Comparison of ENCODE assay signal across 2 cellular contexts in genomic region chr17:16552637-16553045, GRCh38.
TF ChIP-seq lines count a peak whose summit lies in the region.

No MANE protein-coding gene starts in this region.

TF ChIP-seq in liver, 16 proteins besides CTCF, POLR2A, EP300 and RAD21:
- TF ChIP-seq, protein P1, sequence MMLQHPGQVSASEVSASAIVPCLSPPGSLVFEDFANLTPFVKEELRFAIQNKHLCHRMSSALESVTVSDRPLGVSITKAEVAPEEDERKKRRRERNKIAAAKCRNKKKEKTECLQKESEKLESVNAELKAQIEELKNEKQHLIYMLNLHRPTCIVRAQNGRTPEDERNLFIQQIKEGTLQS (IDR thresholded peaks at IDR 0.05) = no peak
- TF ChIP-seq EGR1 (IDR thresholded peaks at IDR 0.05; ENCODE audit: low read depth in 2 of 2) (no peak), NR2F2 (IDR thresholded peaks at IDR 0.05) (no peak), SP1 (IDR thresholded peaks at IDR 0.05) (no peak), YY1 (IDR thresholded peaks at IDR 0.05) (no peak)

TF ChIP-seq in GM12878, 131 proteins besides CTCF, POLR2A, EP300 and RAD21:
- TF ChIP-seq CREB1 (IDR thresholded peaks at IDR 0.05; ENCODE audit: low read depth) (no peak), ZNF274 (IDR thresholded peaks at IDR 0.05; ENCODE audit: insufficient read depth, insufficient read length) (peak; percentile 25), ZBED1 (IDR thresholded peaks at IDR 0.05; ENCODE audit: borderline replicate concordance) (no peak), GABPA (IDR thresholded peaks at IDR 0.05; ENCODE audit: low read depth) (no peak), ETV6 (conservative IDR thresholded peaks at IDR 0.05 in 1 of 2, IDR thresholded peaks at IDR 0.05 in 1 of 2; ENCODE audit: borderline replicate concordance in 1 of 2, low read depth in 1 of 2) (no peak), YY1 (IDR thresholded peaks at IDR 0.05; ENCODE audit: low read depth, low read length) (no peak)
